Comparison of ENCODE assay signal across 8 cellular contexts in genomic region chrX:2627272-2627867, GRCh38.
DNase-seq lines count a peak whose midpoint lies in the region; ATAC-seq and TF ChIP-seq lines count a peak whose summit lies in the region.

No MANE protein-coding gene starts in this region.

- H3K27ac ChIP-seq in CD4-positive, alpha-beta memory T cell (ENCODE audit: low read depth, low read length), result no peak overlapping the region
- H3K27ac ChIP-seq in ascending aorta (no peak overlapping the region), liver (ENCODE audit: low read depth in 1 of 2, low read length in 2 of 2) (no peak overlapping the region)

- no peaks in the 10 kb centered on the region for H3K36me3 ChIP-seq in CD4-positive, alpha-beta memory T cell (ENCODE audit: insufficient read depth, low read length)
- H3K36me3 ChIP-seq in ascending aorta (peaks cover 18 to 41% of the 10 kb centered on the region in 2 donors), liver (ENCODE audit: control insufficient read depth in 4 of 4, insufficient read depth in 3 of 4, low read depth in 1 of 4, low read length in 3 of 4) (peaks cover 0 to 5% (median 0%) of the 10 kb centered on the region in 4 donors)

- TF ChIP-seq RAD21 in liver (IDR thresholded peaks at IDR 0.05), result peak; percentile 79 to 84

- H3K9me3 ChIP-seq in CD4-positive, alpha-beta memory T cell (ENCODE audit: control insufficient read depth in 1 of 2, low read length in 2 of 2), result peaks cover 0 to 6% of the 10 kb centered on the region in 2 donors
- peaks cover 0 to 4% of the 10 kb centered on the region in 2 donors for H3K9me3 ChIP-seq in ascending aorta
- peaks cover 0 to 8% (median 1%) of the 10 kb centered on the region in 4 donors for H3K9me3 ChIP-seq in liver (ENCODE audit: control insufficient read depth in 4 of 4, low read length in 3 of 4)

- ATAC-seq in GM21515 (IDR thresholded peaks at IDR 0.05; ENCODE audit: unreplicated experiment), result peak; percentile 67
- no peak for ATAC-seq in HG03521 (IDR thresholded peaks at IDR 0.05; ENCODE audit: unreplicated experiment)
- no peak for ATAC-seq in HG02571 (IDR thresholded peaks at IDR 0.05; ENCODE audit: unreplicated experiment)

- peak overlapping the region in 5 of 7 donors; percentile 48 to 92 (median 65) for H3K27ac Mint-ChIP-seq in CD4-positive, alpha-beta memory T cell

- no peaks in the 10 kb centered on the region for H3K27me3 ChIP-seq in CD4-positive, alpha-beta memory T cell (ENCODE audit: insufficient read depth, low read length)
- H3K27me3 ChIP-seq in ascending aorta, result no peaks in the 10 kb centered on the region
- H3K27me3 ChIP-seq in liver (ENCODE audit: control insufficient read depth in 4 of 4, insufficient read depth in 4 of 4, low read length in 3 of 4), result no peaks in the 10 kb centered on the region

- WGBS in liver, result 57% methylated on average over 3 of the region's 3 CpGs

- no peak overlapping the region for H3K9ac ChIP-seq in liver (ENCODE audit: low read depth in 1 of 2, low read length in 2 of 2)

- peaks cover 71 to 76% of the 10 kb centered on the region in 2 donors for H3K36me3 Mint-ChIP-seq in CD4-positive, alpha-beta memory T cell

- intact Hi-C loops in CD4-positive, alpha-beta memory T cell (cut with micrococcal nuclease), result loop anchor here (1.0 to 5.0 kb wide), 3 partner anchors 975 to 1090 kb away; partner anchors contain the start of gene P2RY8
- intact Hi-C loops in ascending aorta (cut with DNase I), result no loop called here

- peak in 2 of 3 experiments; percentile 28 to 48 for TF ChIP-seq CTCF in ascending aorta (IDR thresholded peaks at IDR 0.05)
- peak; percentile 54 for TF ChIP-seq CTCF in liver (IDR thresholded peaks at IDR 0.05; ENCODE audit: low read depth, low read length, missing input control)

- peaks cover 31 to 49% (median 38%) of the 10 kb centered on the region in 4 donors for H3K4me1 Mint-ChIP-seq in CD4-positive, alpha-beta memory T cell

- POLR2A ChIA-PET in CD4-positive, alpha-beta memory T cell (lab: Charles Lee; ENCODE audit: partially characterized antibody), result no interaction called here

- no peaks in the 10 kb centered on the region for H3K27me3 Mint-ChIP-seq in CD4-positive, alpha-beta memory T cell

- H3K9me3 Mint-ChIP-seq in CD4-positive, alpha-beta memory T cell, result peaks cover 6 to 52% (median 43%) of the 10 kb centered on the region in 8 donors

- DNase-seq in CD4-positive, alpha-beta memory T cell, result peak in 4 of 5 donors; percentile 32 to 43 (median 38)
- DNase-seq in M059J (ENCODE audit: low read depth), result peak; percentile 46
- no peak for DNase-seq in ascending aorta (ENCODE audit: low spot score in 2 of 2)
- no peak for DNase-seq in mucosa of gallbladder (ENCODE audit: low spot score)

- H3K4me3 ChIP-seq in CD4-positive, alpha-beta memory T cell (ENCODE audit: low read length in 2 of 2), result no peak overlapping the region
- H3K4me3 ChIP-seq in ascending aorta (no peak overlapping the region), liver (ENCODE audit: low read depth in 1 of 3, low read length in 3 of 3) (no peak overlapping the region)

- peaks cover 19% of the 10 kb centered on the region for H3K4me1 ChIP-seq in CD4-positive, alpha-beta memory T cell (ENCODE audit: insufficient read depth, low read length)
- H3K4me1 ChIP-seq in ascending aorta (no peaks in the 10 kb centered on the region), liver (ENCODE audit: control insufficient read depth in 4 of 4, insufficient read depth in 4 of 4, low read length in 3 of 4) (no peaks in the 10 kb centered on the region)

- H3K4me3 Mint-ChIP-seq in CD4-positive, alpha-beta memory T cell, result peak overlapping the region in 1 of 8 donors; percentile 17

- CTCF ChIA-PET in CD4-positive, alpha-beta memory T cell (lab: Charles Lee; ENCODE audit: partially characterized antibody), result no interaction called here

TF ChIP-seq in liver, 16 proteins besides CTCF, POLR2A, EP300 and RAD21:
- TF ChIP-seq JUND (IDR thresholded peaks at IDR 0.05) (no peak), HNF4A (conservative IDR thresholded peaks at IDR 0.05) (no peak), HNF4G (IDR thresholded peaks at IDR 0.05) (no peak), TAF1 (conservative IDR thresholded peaks at IDR 0.05) (no peak), YY1 (IDR thresholded peaks at IDR 0.05) (no peak), FOXA1 (IDR thresholded peaks at IDR 0.05) (no peak), NR2F2 (IDR thresholded peaks at IDR 0.05) (no peak), MAX (IDR thresholded peaks at IDR 0.05) (no peak), SP1 (IDR thresholded peaks at IDR 0.05) (no peak), ATF3 (IDR thresholded peaks at IDR 0.05) (no peak), REST (IDR thresholded peaks at IDR 0.05) (no peak), FOXA2 (IDR thresholded peaks at IDR 0.05) (no peak), GABPA (IDR thresholded peaks at IDR 0.05 in 1 of 2, conservative IDR thresholded peaks at IDR 0.05 in 1 of 2) (no peak), EGR1 (IDR thresholded peaks at IDR 0.05; ENCODE audit: low read depth in 2 of 2) (no peak), RXRA (IDR thresholded peaks at IDR 0.05) (no peak), ZBTB33 (IDR thresholded peaks at IDR 0.05) (no peak)
TF ChIP-seq in liver: peak in this region for 0.

Comparison
In these comparisons a context has a peak if more than half of its experiments do, and no peak if none do; other contexts are left out.
1. DNase-seq: peak in CD4-positive, alpha-beta memory T cell (4 of 5) and M059J (single experiment); none in ascending aorta (0 of 2) and mucosa of gallbladder (single experiment).